ENCODE assay signal across 8 cellular contexts in the genomic region with DNA sequence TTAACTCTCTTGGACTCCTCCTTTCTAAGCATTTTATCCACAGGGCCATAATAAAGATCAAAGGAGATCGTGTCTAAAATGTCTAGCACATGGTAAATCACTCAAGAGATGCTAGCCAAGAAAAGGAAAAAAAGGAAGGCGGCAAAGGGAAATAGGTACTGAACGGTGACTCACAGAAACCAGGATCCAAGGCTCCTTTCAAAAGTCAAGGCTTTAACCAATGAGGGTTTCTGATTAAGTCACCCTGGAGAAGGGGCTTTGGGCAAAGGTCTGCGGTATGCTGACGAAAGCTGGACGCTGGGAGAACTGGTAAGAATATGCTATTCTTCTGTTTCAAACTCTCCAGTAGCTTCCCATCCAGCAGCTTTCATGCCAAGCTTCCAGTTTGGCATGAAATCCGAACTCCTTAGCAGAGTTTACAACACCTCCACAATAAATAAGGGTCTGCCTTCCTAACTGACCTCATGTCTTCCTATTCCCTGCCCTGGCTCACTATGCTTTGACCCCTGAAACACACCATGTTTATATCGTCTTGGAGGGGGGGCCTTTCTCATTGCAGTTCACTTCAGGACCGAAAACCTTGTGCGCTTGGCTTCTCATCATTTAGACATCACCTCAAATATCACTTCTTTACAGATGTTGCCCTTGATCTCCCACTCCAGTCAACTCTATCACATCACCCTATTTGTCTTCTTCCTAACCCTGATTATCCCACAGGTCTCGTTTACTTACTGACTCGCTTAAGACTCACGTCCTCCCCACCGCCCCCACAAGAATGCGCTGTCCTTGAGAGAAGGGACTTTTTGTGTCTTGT. TPM values are rescaled to one million over a fixed set of nuclear protein-coding genes. Genes with fewer than 3 reads are reported as not detected.
DNase-seq lines count a peak whose midpoint lies in the region; ATAC-seq, FAIRE-seq and TF ChIP-seq lines count a peak whose summit lies in the region.

No MANE protein-coding gene starts in this region.

- H2AFZ ChIP-seq in mammary epithelial cell (ENCODE audit: low read depth, low read length), result peak overlapping the region; percentile 75

- no peaks in the 10 kb centered on the region for H4K20me1 ChIP-seq in mammary epithelial cell (ENCODE audit: insufficient read depth, low read length)

- peak overlapping the region; percentile 53 to 85 (median 65) for H3K4me3 ChIP-seq in mammary epithelial cell (replicated peaks in 1 of 3; ENCODE audit: insufficient read depth in 1 of 3, low read depth in 2 of 3, low read length in 3 of 3)

- ATAC-seq in HG03460 (IDR thresholded peaks at IDR 0.05; ENCODE audit: unreplicated experiment) (peak; percentile 6), GM19324 (IDR thresholded peaks at IDR 0.05; ENCODE audit: low FRiP score, unreplicated experiment) (no peak)

- dilution Hi-C loops in mammary epithelial cell (cut with HindIII; ENCODE audit: low sequenced_read_pairs), result no loop called here

- H3K4me1 ChIP-seq in mammary epithelial cell (ENCODE audit: insufficient read depth, low read length), result peaks cover 28% of the 10 kb centered on the region

- in situ Hi-C loops in mammary epithelial cell (cut with MboI; ENCODE audit: low sequenced_read_pairs in 2 of 2), result no loop called here

- peaks cover 57% of the 10 kb centered on the region for H3K79me2 ChIP-seq in mammary epithelial cell (ENCODE audit: insufficient read depth, low read length)

- peaks cover 23% of the 10 kb centered on the region for H3K36me3 ChIP-seq in mammary epithelial cell (ENCODE audit: insufficient read depth, low read length)

- 8% methylated on average over 14 of the region's 15 CpGs for WGBS in mammary epithelial cell (ENCODE audit: low coverage, missing lambda C conversion rate)

- no peak for TF ChIP-seq POLR2A in GM12891 (IDR thresholded peaks at IDR 0.05; ENCODE audit: low read depth, low read length)

- CTCF ChIA-PET in mammary epithelial cell (lab: Charles Lee; ENCODE audit: low non-redundant PET), result no interaction called here

- H3K27me3 ChIP-seq in mammary epithelial cell (ENCODE audit: insufficient read depth, low read length), result no peaks in the 10 kb centered on the region

- peak overlapping the region; percentile 75 for H3K27ac ChIP-seq in mammary epithelial cell (ENCODE audit: insufficient read depth, low read depth, low read length)

- intact Hi-C loops in mammary epithelial cell (cut with micrococcal nuclease), result no loop called here

- no peak for DNase-seq in GM12891 (ENCODE audit: insufficient read length, low spot score)
- DNase-seq in T-helper 9 cell, result peak; percentile 29
- DNase-seq in mammary epithelial cell, result peak; percentile 86
- DNase-seq in left kidney (ENCODE audit: low read depth, low spot score), result peak; percentile 81
- peak; percentile 87 for DNase-seq in stimulated activated CD4-positive, alpha-beta T cell treated with anti-CD3 and anti-CD28 coated beads, Interleukin-4, amount 100 ng/mL, for 24 hours
- DNase-seq in islet precursor cell, result no peak

- TF ChIP-seq CTCF in mammary epithelial cell (conservative IDR thresholded peaks at IDR 0.05 in 1 of 2, IDR thresholded peaks at IDR 0.05 in 1 of 2; ENCODE audit: extremely low read depth in 1 of 2, insufficient read depth in 1 of 2, low read depth in 1 of 2, low read length in 2 of 2), result no peak

- BruUV-seq in mammary epithelial cell (replicated peaks; lab: Mats Ljungman, UMichigan), result TSS peak; percentile 52

- peak overlapping the region; percentile 74 for H3K4me2 ChIP-seq in mammary epithelial cell (ENCODE audit: insufficient read depth, low read depth, low read length)

- peak overlapping the region; percentile 85 for H3K9ac ChIP-seq in mammary epithelial cell (ENCODE audit: insufficient read depth, low read length)

- FAIRE-seq in GM12891 (lab: Jason Lieb, UNC), result peak; percentile 5

- no peaks in the 10 kb centered on the region for H3K9me3 ChIP-seq in mammary epithelial cell (replicated peaks; ENCODE audit: insufficient read depth, low read length)

TF ChIP-seq in GM12891, 5 proteins besides CTCF, POLR2A, EP300 and RAD21:
- TF ChIP-seq SPI1 (IDR thresholded peaks at IDR 0.05; ENCODE audit: low read depth, low read length) (no peak), POLR2AphosphoS5 (IDR thresholded peaks at IDR 0.05; ENCODE audit: low read depth, low read length) (no peak), PAX5 (IDR thresholded peaks at IDR 0.05; ENCODE audit: insufficient read depth, low read length, severe bottlenecking) (no peak), TAF1 (IDR thresholded peaks at IDR 0.05; ENCODE audit: low read depth, low read length) (no peak), POU2F2 (IDR thresholded peaks at IDR 0.05; ENCODE audit: low read depth, low read length) (no peak)
TF ChIP-seq in GM12891: peak in this region for 0.

RNA-seq across cellular contexts. Expression of a gene that starts 0.9 kb away (rescaled TPM):
- 26.6 TPM for polyA plus RNA-seq in GM12891 (2012; ENCODE audit: low read depth, missing spikeins)
- 10 to 100 TPM; 31.5 to 46.3 TPM for total RNA-seq in mammary epithelial cell
- polyA plus RNA-seq in mammary epithelial cell, result 59.6 TPM
- 32.2 TPM for polyA minus RNA-seq in mammary epithelial cell

RNA-seq across cellular contexts. Expression of a gene that starts 7.0 kb away (rescaled TPM):
- 27.8 TPM for polyA plus RNA-seq in GM12891 (2012; ENCODE audit: low read depth, missing spikeins)
- 10 to 100 TPM; 30.7 to 42.7 TPM for total RNA-seq in mammary epithelial cell
- polyA plus RNA-seq in mammary epithelial cell, result 17.9 TPM
- 38.9 TPM for polyA minus RNA-seq in mammary epithelial cell

RNA-seq across cellular contexts. Expression of a gene that starts 49.4 kb away (rescaled TPM):
- polyA plus RNA-seq in GM12891 (2012; ENCODE audit: low read depth, missing spikeins), result 38.3 TPM
- total RNA-seq in mammary epithelial cell, result 10 to 100 TPM in 1 of 2 donors, 1 to 10 TPM in 1; 9.7 to 62.7 TPM
- 32.6 TPM for polyA plus RNA-seq in mammary epithelial cell
- 16.2 TPM for polyA minus RNA-seq in mammary epithelial cell

Comparison
In these comparisons a context has a peak if more than half of its experiments do, and no peak if none do; other contexts are left out.
1. DNase-seq: peak in T-helper 9 cell (single experiment), mammary epithelial cell (single experiment), left kidney (single experiment) and stimulated activated CD4-positive, alpha-beta T cell treated with anti-CD3 and anti-CD28 coated beads, Interleukin-4, amount 100 ng/mL, for 24 hours (single experiment); none in GM12891 (single experiment) and islet precursor cell (single experiment).